ENCODE assay signal across 9 cellular contexts in genomic region chr16:72877374-72878028, GRCh38.
A peak's percentile ranks its signal among the peaks of the same experiment; 100 is the strongest.
DNase-seq lines count a peak whose midpoint lies in the region; ATAC-seq and TF ChIP-seq lines count a peak whose summit lies in the region.
"Had no signal": no experiment of that assay in that cellular context is flagged by ENCODE, and none has a peak within 500 bp of the region (broad histone marks: within the 10 kb centered on the region; RNA-seq: fewer than 3 reads in every experiment).

No MANE protein-coding gene starts in this region.

- H3K4me1 ChIP-seq in adrenal gland (replicated peaks in 1 of 2) (peaks cover 29 to 38% of the 10 kb centered on the region in 2 donors), upper lobe of left lung (peaks cover 13 to 32% (median 30%) of the 10 kb centered on the region in 4 donors)

- POLR2A ChIA-PET in T-cell (lab: Charles Lee), result no interaction called here

- CTCF ChIA-PET in activated naive CD4-positive, alpha-beta T cell treated with anti-CD3 and anti-CD28 coated beads for 36 hours (lab: Charles Lee), result no interaction called here
- CTCF ChIA-PET in T-cell (lab: Charles Lee), result no interaction called here

- no peak overlapping the region for H3K4me3 Mint-ChIP-seq in activated naive CD4-positive, alpha-beta T cell treated with anti-CD3 and anti-CD28 coated beads for 36 hours
- no peak overlapping the region for H3K4me3 Mint-ChIP-seq in T-cell
- H3K4me3 Mint-ChIP-seq: CD4-positive, alpha-beta memory T cell had no signal

- peak; percentile 41 to 69 for ATAC-seq in activated naive CD4-positive, alpha-beta T cell treated with anti-CD3 and anti-CD28 coated beads, Interleukin-2, amount 50 U/mL, for 72 hours
- ATAC-seq in upper lobe of left lung (ENCODE audit: low FRiP score in 2 of 2) (peak; percentile 69 to 80), T-cell (replicated peaks in 1 of 4) (no peak), GM21423 (IDR thresholded peaks at IDR 0.05; ENCODE audit: unreplicated experiment) (no peak), GM18498 (IDR thresholded peaks at IDR 0.05; ENCODE audit: unreplicated experiment) (no peak)

- WGBS in adrenal gland, 4 donors, result 24 to 34% (median 31%) methylated on average over 11 to 12 of the region's 12 CpGs
- WGBS in upper lobe of left lung, 2 donors, result 65 to 71% methylated on average over 12 of the region's 12 CpGs

- no peaks in the 10 kb centered on the region for H3K9me3 ChIP-seq in adrenal gland (replicated peaks in 1 of 3)
- H3K9me3 ChIP-seq in upper lobe of left lung, result no peaks in the 10 kb centered on the region

- peaks cover 5% of the 10 kb centered on the region for H3K4me1 Mint-ChIP-seq in activated naive CD4-positive, alpha-beta T cell treated with anti-CD3 and anti-CD28 coated beads for 36 hours (ENCODE audit: low read depth)
- peaks cover 0 to 14% (median 5%) of the 10 kb centered on the region in 3 donors for H3K4me1 Mint-ChIP-seq in T-cell
- H3K4me1 Mint-ChIP-seq: CD4-positive, alpha-beta memory T cell had no signal

- TF ChIP-seq POLR2A in adrenal gland (IDR thresholded peaks at IDR 0.05) (peak in 1 of 2 donors; percentile 77), upper lobe of left lung (IDR thresholded peaks at IDR 0.05) (no peak)

- H3K36me3 ChIP-seq in adrenal gland (replicated peaks in 1 of 2) (no peaks in the 10 kb centered on the region), upper lobe of left lung (no peaks in the 10 kb centered on the region)

- H3K27me3 ChIP-seq in adrenal gland, result no peaks in the 10 kb centered on the region
- H3K27me3 ChIP-seq in upper lobe of left lung, result no peaks in the 10 kb centered on the region

- intact Hi-C loops in activated naive CD4-positive, alpha-beta T cell treated with anti-CD3 and anti-CD28 coated beads for 36 hours (cut with micrococcal nuclease), result no loop called here
- intact Hi-C loops in adrenal gland (cut with DNase I), result no loop called here

- H3K36me3 Mint-ChIP-seq in activated naive CD4-positive, alpha-beta T cell treated with anti-CD3 and anti-CD28 coated beads, Interleukin-2, amount 50 U/mL, for 72 hours, result no peaks in the 10 kb centered on the region
- no peaks in the 10 kb centered on the region for H3K36me3 Mint-ChIP-seq in activated naive CD4-positive, alpha-beta T cell treated with anti-CD3 and anti-CD28 coated beads for 36 hours (ENCODE audit: low read depth)
- H3K36me3 Mint-ChIP-seq in T-cell, result no peaks in the 10 kb centered on the region
- H3K36me3 Mint-ChIP-seq: CD4-positive, alpha-beta memory T cell had no signal

- peak overlapping the region in 1 of 4 donors; percentile 0 for H3K4me3 ChIP-seq in adrenal gland
- H3K4me3 ChIP-seq in upper lobe of left lung, result no peak overlapping the region

- DNase-seq in activated naive CD4-positive, alpha-beta T cell treated with anti-CD3 and anti-CD28 coated beads, Interleukin-2, amount 50 U/mL, for 72 hours (ENCODE audit: low spot score in 2 of 2), result no peak
- DNase-seq in activated naive CD4-positive, alpha-beta T cell treated with anti-CD3 and anti-CD28 coated beads for 36 hours, result no peak
- DNase-seq in adrenal gland (peak in 6 of 7 donors; percentile 61 to 87 (median 80)), iPS-NIHi7 (ENCODE audit: extremely low spot score) (peak; percentile 57), upper lobe of left lung (no peak), T-cell (no peak)
- DNase-seq: CD4-positive, alpha-beta memory T cell had no signal

- H3K27ac Mint-ChIP-seq in activated naive CD4-positive, alpha-beta T cell treated with anti-CD3 and anti-CD28 coated beads, Interleukin-2, amount 50 U/mL, for 72 hours, result no peak overlapping the region
- H3K27ac Mint-ChIP-seq in activated naive CD4-positive, alpha-beta T cell treated with anti-CD3 and anti-CD28 coated beads for 36 hours, result no peak overlapping the region
- H3K27ac Mint-ChIP-seq in T-cell, result no peak overlapping the region
- H3K27ac Mint-ChIP-seq: CD4-positive, alpha-beta memory T cell had no signal

- H3K9me3 Mint-ChIP-seq in activated naive CD4-positive, alpha-beta T cell treated with anti-CD3 and anti-CD28 coated beads, Interleukin-2, amount 50 U/mL, for 72 hours, result no peaks in the 10 kb centered on the region
- peaks cover 2% of the 10 kb centered on the region for H3K9me3 Mint-ChIP-seq in activated naive CD4-positive, alpha-beta T cell treated with anti-CD3 and anti-CD28 coated beads for 36 hours
- H3K9me3 Mint-ChIP-seq in T-cell, result no peaks in the 10 kb centered on the region

- peak overlapping the region; percentile 84 to 96 (median 93) for H3K27ac ChIP-seq in adrenal gland
- H3K27ac ChIP-seq in upper lobe of left lung, result peak overlapping the region; percentile 32 to 52 (median 46)

- peak in 2 of 4 donors; percentile 49 to 60 for TF ChIP-seq EP300 in upper lobe of left lung (IDR thresholded peaks at IDR 0.05)

- no peak for TF ChIP-seq CTCF in adrenal gland (IDR thresholded peaks at IDR 0.05)
- TF ChIP-seq CTCF in upper lobe of left lung (IDR thresholded peaks at IDR 0.05), result no peak

- peaks cover 9% of the 10 kb centered on the region for H3K27me3 Mint-ChIP-seq in activated naive CD4-positive, alpha-beta T cell treated with anti-CD3 and anti-CD28 coated beads for 36 hours (ENCODE audit: low read depth)
- peaks cover 0 to 4% of the 10 kb centered on the region in 2 donors for H3K27me3 Mint-ChIP-seq in T-cell

Comparison
In these comparisons a context has a peak if more than half of its experiments do, and no peak if none do; other contexts are left out.
1. ATAC-seq: peak in activated naive CD4-positive, alpha-beta T cell treated with anti-CD3 and anti-CD28 coated beads, Interleukin-2, amount 50 U/mL, for 72 hours (2 of 2) and upper lobe of left lung (2 of 2); none in T-cell (0 of 4), GM21423 (single experiment) and GM18498 (single experiment).
2. DNase-seq: peak in adrenal gland (6 of 7) and iPS-NIHi7 (single experiment); none in activated naive CD4-positive, alpha-beta T cell treated with anti-CD3 and anti-CD28 coated beads, Interleukin-2, amount 50 U/mL, for 72 hours (0 of 2), activated naive CD4-positive, alpha-beta T cell treated with anti-CD3 and anti-CD28 coated beads for 36 hours (single experiment), upper lobe of left lung (0 of 2) and T-cell (0 of 34).